In the genomic region with DNA sequence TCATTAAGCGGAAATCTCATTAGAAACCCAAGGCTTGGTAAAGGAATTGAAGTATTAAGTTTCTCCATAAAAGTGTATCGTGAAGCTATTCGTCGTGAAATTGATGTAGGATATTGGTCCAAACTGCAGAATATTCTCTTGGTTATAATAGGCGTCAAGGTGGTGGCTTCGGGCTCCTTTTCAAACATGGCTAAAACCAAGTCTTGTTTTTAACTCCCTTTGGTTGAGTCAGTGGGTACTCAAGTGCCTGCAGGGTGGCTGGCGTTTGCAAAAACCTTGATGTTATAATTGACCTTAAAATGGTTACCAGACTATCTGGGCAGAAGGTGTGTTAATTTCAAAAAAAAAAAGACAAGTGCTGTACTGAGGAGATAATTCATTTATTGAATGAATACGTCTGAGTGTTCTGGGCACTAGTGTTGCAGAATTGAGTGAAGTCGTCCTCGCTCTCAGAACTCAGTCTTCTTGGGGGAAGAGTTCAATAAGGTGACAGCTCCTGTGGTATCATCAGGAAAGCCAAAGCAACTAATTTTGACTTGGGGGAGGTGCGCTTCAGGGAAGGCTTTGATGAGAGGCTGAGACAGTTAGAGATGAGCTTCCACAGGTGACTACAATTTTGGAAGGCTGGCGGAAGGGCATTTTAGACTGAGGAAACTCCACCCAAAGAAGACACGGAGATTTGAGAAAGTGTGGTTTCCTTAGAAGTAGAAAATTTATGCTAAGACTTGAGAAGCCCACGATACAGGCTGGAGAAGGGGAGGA, we compare ENCODE assay signal across 10 cellular contexts. TPM values are rescaled to one million over a fixed set of nuclear protein-coding genes. Genes with fewer than 3 reads are reported as not detected.
DNase-seq lines count a peak whose midpoint lies in the region; ATAC-seq lines count a peak whose summit lies in the region.
"Had no signal": no experiment of that assay in that cellular context is flagged by ENCODE, and none has a peak within 500 bp of the region (broad histone marks: within the 10 kb centered on the region; RNA-seq: fewer than 3 reads in every experiment).

No MANE protein-coding gene starts in this region.

- peak overlapping the region; percentile 83 for H3K27ac Mint-ChIP-seq in activated CD4-positive, alpha-beta T cell treated with anti-CD3 and anti-CD28 coated beads for 36 hours
- H3K27ac Mint-ChIP-seq in activated T-helper 1 cell treated with anti-CD3 and anti-CD28 coated beads, Interleukin-12 subunit alpha, Interleukin-12 subunit beta, Interleukin-2, Interleukin-4 antibody, amounts not matched to agents 30 ng/mL and 10 ng/mL and 1 ng/mL, durations not matched to agents 14 hours and 24 hours and 36 hours = peak overlapping the region; percentile 93
- peak overlapping the region; percentile 76 to 91 for H3K27ac Mint-ChIP-seq in stimulated activated naive CD8-positive, alpha-beta T cell treated with anti-CD3 and anti-CD28 coated beads, Interleukin-15, amount 100 ng/mL, for 72 hours

- no peak overlapping the region for H3K27ac ChIP-seq in iPS DF 6.9 (ENCODE audit: low read length)

- H3K4me1 Mint-ChIP-seq in activated CD4-positive, alpha-beta T cell treated with anti-CD3 and anti-CD28 coated beads for 36 hours = peaks cover 48% of the 10 kb centered on the region
- peaks cover 69% of the 10 kb centered on the region for H3K4me1 Mint-ChIP-seq in activated T-helper 1 cell treated with anti-CD3 and anti-CD28 coated beads, Interleukin-12 subunit alpha, Interleukin-12 subunit beta, Interleukin-2, Interleukin-4 antibody, amounts not matched to agents 30 ng/mL and 10 ng/mL and 1 ng/mL, durations not matched to agents 14 hours and 24 hours and 36 hours (ENCODE audit: low read depth)
- H3K4me1 Mint-ChIP-seq in stimulated activated naive CD8-positive, alpha-beta T cell treated with anti-CD3 and anti-CD28 coated beads, Interleukin-15, amount 100 ng/mL, for 72 hours = peaks cover 49% of the 10 kb centered on the region

- H3K4me3 Mint-ChIP-seq in activated CD4-positive, alpha-beta T cell treated with anti-CD3 and anti-CD28 coated beads for 36 hours = peak overlapping the region; percentile 90
- peak overlapping the region; percentile 99 for H3K4me3 Mint-ChIP-seq in activated T-helper 1 cell treated with anti-CD3 and anti-CD28 coated beads, Interleukin-12 subunit alpha, Interleukin-12 subunit beta, Interleukin-2, Interleukin-4 antibody, amounts not matched to agents 30 ng/mL and 10 ng/mL and 1 ng/mL, durations not matched to agents 14 hours and 24 hours and 36 hours
- peak overlapping the region; percentile 91 to 92 for H3K4me3 Mint-ChIP-seq in stimulated activated naive CD8-positive, alpha-beta T cell treated with anti-CD3 and anti-CD28 coated beads, Interleukin-15, amount 100 ng/mL, for 72 hours

- no peaks in the 10 kb centered on the region for H3K27me3 ChIP-seq in iPS DF 6.9 (ENCODE audit: control insufficient read depth, insufficient read depth, low read length)

- CTCF ChIA-PET in activated CD4-positive, alpha-beta T cell treated with anti-CD3 and anti-CD28 coated beads for 36 hours (lab: Charles Lee) = interaction anchor here (0.7 to 0.8 kb wide), 2 partner anchors 13 to 220 kb away, joined by 3 to 6 read pairs; no protein-coding TSS in a partner anchor

- H3K36me3 ChIP-seq in iPS DF 6.9 (ENCODE audit: control insufficient read depth, insufficient read depth, low read length) = no peaks in the 10 kb centered on the region

- H3K4me1 ChIP-seq in iPS DF 6.9 (ENCODE audit: control insufficient read depth, insufficient read depth, low read length) = peaks cover 1% of the 10 kb centered on the region; the same call in 1 of the 2 replicates

- H3K4me3 ChIP-seq in iPS DF 6.9 (ENCODE audit: low read length) = peak overlapping the region; percentile 97; the same call in 1 of the 2 replicates

- no peak for ATAC-seq in activated CD4-positive, alpha-beta T cell treated with anti-CD3 and anti-CD28 coated beads for 36 hours
- no peak for ATAC-seq in stimulated activated naive CD8-positive, alpha-beta T cell treated with anti-CD3 and anti-CD28 coated beads, Interleukin-15, amount 100 ng/mL, for 72 hours
- ATAC-seq in HG02571 (IDR thresholded peaks at IDR 0.05; ENCODE audit: unreplicated experiment) (no peak), GM18858 (IDR thresholded peaks at IDR 0.05; ENCODE audit: unreplicated experiment) (no peak)

- DNase-seq in activated CD4-positive, alpha-beta T cell treated with anti-CD3 and anti-CD28 coated beads for 36 hours = peak; percentile 10
- DNase-seq in activated CD4-positive, alpha-beta T cell treated with anti-CD3 and anti-CD28 coated beads for 1 hour = no peak
- DNase-seq in activated T-helper 1 cell treated with anti-CD3 and anti-CD28 coated beads, Interleukin-12 subunit alpha, Interleukin-12 subunit beta, Interleukin-2, Interleukin-4 antibody, amounts not matched to agents 30 ng/mL and 10 ng/mL and 1 ng/mL, durations not matched to agents 14 hours and 24 hours and 36 hours (ENCODE audit: low spot score) = no peak
- no peak for DNase-seq in iPS DF 6.9 (ENCODE audit: low read depth, low spot score)
- DNase-seq in stimulated activated naive CD8-positive, alpha-beta T cell treated with anti-CD3 and anti-CD28 coated beads, Interleukin-15, amount 100 ng/mL, for 72 hours = no peak
- no peak for DNase-seq in NCI-H526 treated with DMSO at 0.1 percent for 48 hours (lab: John Stamatoyannopoulos, UW)
- DNase-seq: AML-193, NCI-H187 treated with DMSO at 0.1 percent for 48 hours had no signal

- no CpG with 5 or more reads among the region's 14 CpGs for WGBS in iPS DF 6.9 (ENCODE audit: insufficient coverage, insufficient read length)

- H3K36me3 Mint-ChIP-seq in activated CD4-positive, alpha-beta T cell treated with anti-CD3 and anti-CD28 coated beads for 36 hours (ENCODE audit: low read depth) = peaks cover 20% of the 10 kb centered on the region
- peaks cover 26% of the 10 kb centered on the region for H3K36me3 Mint-ChIP-seq in activated T-helper 1 cell treated with anti-CD3 and anti-CD28 coated beads, Interleukin-12 subunit alpha, Interleukin-12 subunit beta, Interleukin-2, Interleukin-4 antibody, amounts not matched to agents 30 ng/mL and 10 ng/mL and 1 ng/mL, durations not matched to agents 14 hours and 24 hours and 36 hours (ENCODE audit: low read depth)

- H3K9me3 Mint-ChIP-seq in activated CD4-positive, alpha-beta T cell treated with anti-CD3 and anti-CD28 coated beads for 36 hours (ENCODE audit: low read depth) = no peaks in the 10 kb centered on the region
- H3K9me3 Mint-ChIP-seq in activated T-helper 1 cell treated with anti-CD3 and anti-CD28 coated beads, Interleukin-12 subunit alpha, Interleukin-12 subunit beta, Interleukin-2, Interleukin-4 antibody, amounts not matched to agents 30 ng/mL and 10 ng/mL and 1 ng/mL, durations not matched to agents 14 hours and 24 hours and 36 hours = no peaks in the 10 kb centered on the region
- H3K9me3 Mint-ChIP-seq in stimulated activated naive CD8-positive, alpha-beta T cell treated with anti-CD3 and anti-CD28 coated beads, Interleukin-15, amount 100 ng/mL, for 72 hours = no peaks in the 10 kb centered on the region

- no peaks in the 10 kb centered on the region for H3K9me3 ChIP-seq in iPS DF 6.9 (ENCODE audit: control insufficient read depth, insufficient read depth, low read length)

- POLR2A ChIA-PET in activated CD4-positive, alpha-beta T cell treated with anti-CD3 and anti-CD28 coated beads for 36 hours (lab: Charles Lee) = interaction anchor here (0.6 to 0.7 kb wide), 2 partner anchors 10 to 15 kb away, joined by 3 to 5 read pairs; no protein-coding TSS in a partner anchor

- peaks cover 9% of the 10 kb centered on the region for H3K27me3 Mint-ChIP-seq in activated CD4-positive, alpha-beta T cell treated with anti-CD3 and anti-CD28 coated beads for 36 hours
- H3K27me3 Mint-ChIP-seq in activated T-helper 1 cell treated with anti-CD3 and anti-CD28 coated beads, Interleukin-12 subunit alpha, Interleukin-12 subunit beta, Interleukin-2, Interleukin-4 antibody, amounts not matched to agents 30 ng/mL and 10 ng/mL and 1 ng/mL, durations not matched to agents 14 hours and 24 hours and 36 hours (ENCODE audit: insufficient read depth) = peaks cover 13% of the 10 kb centered on the region
- H3K27me3 Mint-ChIP-seq in stimulated activated naive CD8-positive, alpha-beta T cell treated with anti-CD3 and anti-CD28 coated beads, Interleukin-15, amount 100 ng/mL, for 72 hours = no peaks in the 10 kb centered on the region

- intact Hi-C loops in activated CD4-positive, alpha-beta T cell treated with anti-CD3 and anti-CD28 coated beads for 36 hours (cut with DNase I, micrococcal nuclease) = loop anchor here in 1 of 2 experiments (1.0 to 5.0 kb wide), 3 partner anchors 58 to 467 kb away; a partner anchor contains a TSS
- intact Hi-C loops in activated T-helper 1 cell treated with anti-CD3 and anti-CD28 coated beads, Interleukin-12 subunit alpha, Interleukin-12 subunit beta, Interleukin-2, Interleukin-4 antibody, amounts not matched to agents 30 ng/mL and 10 ng/mL and 1 ng/mL, durations not matched to agents 14 hours and 24 hours and 36 hours (cut with micrococcal nuclease) = loop anchor here (1.0 to 5.0 kb wide), 3 partner anchors 9 to 393 kb away; a partner anchor contains a TSS

RNA-seq across cellular contexts. Expression of a gene that starts 1.6 kb away (rescaled TPM):
- 10 to 100 TPM; 14.9 to 15.1 TPM for total RNA-seq in activated CD4-positive, alpha-beta T cell treated with anti-CD3 and anti-CD28 coated beads for 36 hours
- 20.5 and 20.9 TPM in 2 replicates for total RNA-seq in activated T-helper 1 cell treated with anti-CD3 and anti-CD28 coated beads, Interleukin-12 subunit alpha, Interleukin-12 subunit beta, Interleukin-2, Interleukin-4 antibody, amounts not matched to agents 30 ng/mL and 10 ng/mL and 1 ng/mL, durations not matched to agents 14 hours and 24 hours and 36 hours

RNA-seq across cellular contexts. Expression of a gene that starts 58.9 kb away (rescaled TPM):
- 10 to 100 TPM; 51.4 to 59.2 TPM for total RNA-seq in activated CD4-positive, alpha-beta T cell treated with anti-CD3 and anti-CD28 coated beads for 36 hours
- 49.4 and 50.0 TPM in 2 replicates for total RNA-seq in activated T-helper 1 cell treated with anti-CD3 and anti-CD28 coated beads, Interleukin-12 subunit alpha, Interleukin-12 subunit beta, Interleukin-2, Interleukin-4 antibody, amounts not matched to agents 30 ng/mL and 10 ng/mL and 1 ng/mL, durations not matched to agents 14 hours and 24 hours and 36 hours
